28 cellular contexts compared by ENCODE assay signal in the genomic region with DNA sequence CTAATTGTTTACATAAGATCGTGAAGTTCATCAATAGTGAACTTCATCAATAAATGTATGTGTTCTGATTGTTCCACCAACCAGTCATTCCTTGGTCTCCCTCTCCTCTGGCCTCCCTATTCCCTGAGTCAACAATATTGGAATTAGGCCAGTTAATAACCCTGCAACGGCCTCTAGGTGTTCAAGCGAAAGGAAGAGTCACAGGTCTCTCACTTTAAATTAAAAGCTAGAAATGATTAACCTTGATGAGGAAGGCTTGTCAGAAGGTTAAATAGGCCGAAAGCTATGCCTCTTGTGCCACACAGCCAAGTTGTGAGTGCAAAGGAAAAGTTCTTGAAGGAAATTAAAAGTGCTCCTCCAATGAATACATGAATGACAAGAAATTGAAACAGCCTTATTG.
"Had no signal": no experiment of that assay in that cellular context is flagged by ENCODE, and none has a peak within 500 bp of the region (broad histone marks: within the 10 kb centered on the region; RNA-seq: fewer than 3 reads in every experiment).

No MANE protein-coding gene starts in this region.

- H3K27ac ChIP-seq: heart left ventricle, ovary, prostate gland, sigmoid colon, stomach, tibial artery had no signal

- H3K4me2 ChIP-seq: smooth muscle cell had no signal

- H3K4me3 ChIP-seq: heart left ventricle, ovary, prostate gland, sigmoid colon, smooth muscle cell, stomach, tibial artery had no signal

- DNase-seq: activated CD4-positive, alpha-beta memory T cell treated with anti-CD3 and anti-CD28 coated beads for 36 hours; activated CD4-positive, alpha-beta T cell treated with anti-CD3 and anti-CD28 coated beads, Interleukin-2, amount 10 ng/mL, durations not matched to agents 24 days and 14 days; activated CD4-positive, CD25-positive, alpha-beta regulatory T cell treated with anti-CD3 and anti-CD28 coated beads, Interleukin-2, amount 50 U/mL, for 72 hours; activated CD8-positive, alpha-beta memory T cell treated with anti-CD3 and anti-CD28 coated beads, Interleukin-2, amount 50 U/mL, for 4 hours; activated gamma-delta T cell; activated naive CD4-positive, alpha-beta T cell treated with anti-CD3 and anti-CD28 coated beads, Interleukin-2, amount 50 U/mL, for 16 hours; activated T-cell treated with anti-CD3 and anti-CD28 coated beads, Interleukin-2, amount 50 U/mL, for 1 hour; amniotic stem cell; central memory CD4-positive, alpha-beta T cell; dermis blood vessel endothelial cell; effector CD4-positive, alpha-beta T cell; heart left ventricle; hypothalamus; immature natural killer cell; kidney glomerular epithelial cell; left ventricle myocardium superior; naive thymus-derived CD4-positive, alpha-beta T cell; ovary; sigmoid colon; stimulated activated CD4-positive, alpha-beta T cell treated with anti-CD3 and anti-CD28 coated beads, Interleukin-1b, Interleukin-23, amount 100 ng/mL, for 48 hours; stimulated activated CD4-positive, alpha-beta T cell treated with anti-CD3 and anti-CD28 coated beads, Interleukin-4, amount 100 ng/mL, for 4 hours; stimulated activated CD8-positive, alpha-beta memory T cell treated with anti-CD3 and anti-CD28 coated beads, Interleukin-4, amount 100 ng/mL, for 48 hours; stimulated activated naive B cell treated with anti-CD40 and anti-IgM and Interleukin-4, amounts not matched to agents 10 μg/mL and 1 μg/mL and 100 μg/mL, for 72 hours; stomach; T-helper 2 cell; tibial artery had no signal

- H3K4me1 ChIP-seq: heart left ventricle, prostate gland, sigmoid colon, stomach, tibial artery had no signal

- ATAC-seq: heart left ventricle; left ventricle myocardium superior; naive thymus-derived CD4-positive, alpha-beta T cell; stimulated activated naive B cell treated with anti-CD40 and anti-IgM and Interleukin-4, amounts not matched to agents 10 μg/mL and 1 μg/mL and 100 μg/mL, for 72 hours had no signal

- H3K36me3 ChIP-seq: ovary, prostate gland had no signal

- H3K9me3 Mint-ChIP-seq: activated CD4-positive, alpha-beta memory T cell treated with anti-CD3 and anti-CD28 coated beads for 36 hours; activated CD4-positive, alpha-beta T cell treated with anti-CD3 and anti-CD28 coated beads, Interleukin-2, amount 10 ng/mL, durations not matched to agents 24 days and 14 days; immature natural killer cell; naive thymus-derived CD4-positive, alpha-beta T cell; stimulated activated naive B cell treated with anti-CD40 and anti-IgM and Interleukin-4, amounts not matched to agents 10 μg/mL and 1 μg/mL and 100 μg/mL, for 72 hours had no signal

- H3K27me3 Mint-ChIP-seq: activated CD4-positive, alpha-beta memory T cell treated with anti-CD3 and anti-CD28 coated beads for 36 hours; activated CD4-positive, alpha-beta T cell treated with anti-CD3 and anti-CD28 coated beads, Interleukin-2, amount 10 ng/mL, durations not matched to agents 24 days and 14 days; naive thymus-derived CD4-positive, alpha-beta T cell; stimulated activated naive B cell treated with anti-CD40 and anti-IgM and Interleukin-4, amounts not matched to agents 10 μg/mL and 1 μg/mL and 100 μg/mL, for 72 hours had no signal

- H3K4me3 Mint-ChIP-seq: activated CD4-positive, alpha-beta memory T cell treated with anti-CD3 and anti-CD28 coated beads for 36 hours; activated CD4-positive, alpha-beta T cell treated with anti-CD3 and anti-CD28 coated beads, Interleukin-2, amount 10 ng/mL, durations not matched to agents 24 days and 14 days; immature natural killer cell; naive thymus-derived CD4-positive, alpha-beta T cell; stimulated activated naive B cell treated with anti-CD40 and anti-IgM and Interleukin-4, amounts not matched to agents 10 μg/mL and 1 μg/mL and 100 μg/mL, for 72 hours had no signal

- H3K27ac Mint-ChIP-seq: activated CD4-positive, alpha-beta memory T cell treated with anti-CD3 and anti-CD28 coated beads for 36 hours; activated CD4-positive, alpha-beta T cell treated with anti-CD3 and anti-CD28 coated beads, Interleukin-2, amount 10 ng/mL, durations not matched to agents 24 days and 14 days; stimulated activated naive B cell treated with anti-CD40 and anti-IgM and Interleukin-4, amounts not matched to agents 10 μg/mL and 1 μg/mL and 100 μg/mL, for 72 hours had no signal

- H3K9me3 ChIP-seq: heart left ventricle, ovary, prostate gland, sigmoid colon, stomach, tibial artery had no signal

- H3K27me3 ChIP-seq: heart left ventricle, ovary, sigmoid colon, stomach, tibial artery had no signal

- H3K4me1 Mint-ChIP-seq: immature natural killer cell; stimulated activated naive B cell treated with anti-CD40 and anti-IgM and Interleukin-4, amounts not matched to agents 10 μg/mL and 1 μg/mL and 100 μg/mL, for 72 hours had no signal
